16 cellular contexts compared by ENCODE assay signal in genomic region chr12:123992118-123992825, GRCh38.
"Had no signal": no experiment of that assay in that cellular context is flagged by ENCODE, and none has a peak within 500 bp of the region (broad histone marks: within the 10 kb centered on the region; RNA-seq: fewer than 3 reads in every experiment).

No MANE protein-coding gene starts in this region.

- DNase-seq: activated CD4-positive, alpha-beta T cell treated with anti-CD3 and anti-CD28 coated beads for 4 hours; activated CD8-positive, alpha-beta memory T cell treated with anti-CD3 and anti-CD28 coated beads, Interleukin-2, amount 50 U/mL, for 4 hours; activated CD8-positive, alpha-beta T cell treated with anti-CD3 and anti-CD28 coated beads for 36 hours; activated naive CD4-positive, alpha-beta T cell treated with Interleukin-2 at 50 U/mL for 16 hours; activated naive CD8-positive, alpha-beta T cell treated with anti-CD3 and anti-CD28 coated beads, Interleukin-2, amount 50 U/mL, for 24 hours; cerebellar nuclear complex; effector memory CD8-positive, alpha-beta T cell; stimulated activated CD4-positive, alpha-beta T cell treated with anti-CD3 and anti-CD28 coated beads, Interleukin-4, amount 100 ng/mL, for 1 hour; stimulated activated CD8-positive, alpha-beta memory T cell treated with anti-CD3 and anti-CD28 coated beads, Interleukin-4, amount 100 ng/mL, for 48 hours; stimulated activated naive CD8-positive, alpha-beta T cell treated with anti-CD3 and anti-CD28 coated beads, Interleukin-15, Interleukin-2, amounts not matched to agents 100 U/mL and 50 U/mL, for 24 hours had no signal

- H3K4me3 Mint-ChIP-seq: activated CD8-positive, alpha-beta T cell treated with anti-CD3 and anti-CD28 coated beads for 36 hours; activated naive CD8-positive, alpha-beta T cell treated with anti-CD3 and anti-CD28 coated beads, Interleukin-2, amount 50 U/mL, for 24 hours; activated T-helper 1 cell treated with anti-CD3 and anti-CD28 coated beads, Interleukin-12 subunit alpha, Interleukin-12 subunit beta, Interleukin-2, Interleukin-4 antibody, amounts not matched to agents 30 ng/mL and 10 ng/mL and 1 ng/mL, durations not matched to agents 14 hours and 24 hours and 36 hours; dendritic cell treated with granulocyte-macrophage colony-stimulating factor and Interleukin-4, amounts not matched to agents 40 ng/mL and 50 ng/mL, for 4 days; effector memory CD8-positive, alpha-beta T cell had no signal

- H3K4me3 ChIP-seq: ascending aorta, thoracic aorta had no signal

- FAIRE-seq: urothelium cell line had no signal

- H3K9me3 ChIP-seq: ascending aorta, thoracic aorta had no signal

- H3K27ac Mint-ChIP-seq: activated CD8-positive, alpha-beta T cell treated with anti-CD3 and anti-CD28 coated beads for 36 hours; activated naive CD8-positive, alpha-beta T cell treated with anti-CD3 and anti-CD28 coated beads, Interleukin-2, amount 50 U/mL, for 24 hours; activated T-helper 1 cell treated with anti-CD3 and anti-CD28 coated beads, Interleukin-12 subunit alpha, Interleukin-12 subunit beta, Interleukin-2, Interleukin-4 antibody, amounts not matched to agents 30 ng/mL and 10 ng/mL and 1 ng/mL, durations not matched to agents 14 hours and 24 hours and 36 hours; dendritic cell treated with granulocyte-macrophage colony-stimulating factor and Interleukin-4, amounts not matched to agents 40 ng/mL and 50 ng/mL, for 4 days; effector memory CD8-positive, alpha-beta T cell had no signal

- H3K27ac ChIP-seq: ascending aorta, thoracic aorta, VCaP had no signal

- H3K27me3 Mint-ChIP-seq: activated CD8-positive, alpha-beta T cell treated with anti-CD3 and anti-CD28 coated beads for 36 hours; activated naive CD8-positive, alpha-beta T cell treated with anti-CD3 and anti-CD28 coated beads, Interleukin-2, amount 50 U/mL, for 24 hours; dendritic cell treated with granulocyte-macrophage colony-stimulating factor and Interleukin-4, amounts not matched to agents 40 ng/mL and 50 ng/mL, for 4 days; effector memory CD8-positive, alpha-beta T cell had no signal

- H3K27me3 ChIP-seq: ascending aorta had no signal

- H3K9me3 Mint-ChIP-seq: activated CD8-positive, alpha-beta T cell treated with anti-CD3 and anti-CD28 coated beads for 36 hours; activated naive CD8-positive, alpha-beta T cell treated with anti-CD3 and anti-CD28 coated beads, Interleukin-2, amount 50 U/mL, for 24 hours; activated T-helper 1 cell treated with anti-CD3 and anti-CD28 coated beads, Interleukin-12 subunit alpha, Interleukin-12 subunit beta, Interleukin-2, Interleukin-4 antibody, amounts not matched to agents 30 ng/mL and 10 ng/mL and 1 ng/mL, durations not matched to agents 14 hours and 24 hours and 36 hours; dendritic cell treated with granulocyte-macrophage colony-stimulating factor and Interleukin-4, amounts not matched to agents 40 ng/mL and 50 ng/mL, for 4 days; effector memory CD8-positive, alpha-beta T cell had no signal

- H3K4me1 ChIP-seq: ascending aorta had no signal
